ENCODE assay signal across 1 cellular context in the genomic region with DNA sequence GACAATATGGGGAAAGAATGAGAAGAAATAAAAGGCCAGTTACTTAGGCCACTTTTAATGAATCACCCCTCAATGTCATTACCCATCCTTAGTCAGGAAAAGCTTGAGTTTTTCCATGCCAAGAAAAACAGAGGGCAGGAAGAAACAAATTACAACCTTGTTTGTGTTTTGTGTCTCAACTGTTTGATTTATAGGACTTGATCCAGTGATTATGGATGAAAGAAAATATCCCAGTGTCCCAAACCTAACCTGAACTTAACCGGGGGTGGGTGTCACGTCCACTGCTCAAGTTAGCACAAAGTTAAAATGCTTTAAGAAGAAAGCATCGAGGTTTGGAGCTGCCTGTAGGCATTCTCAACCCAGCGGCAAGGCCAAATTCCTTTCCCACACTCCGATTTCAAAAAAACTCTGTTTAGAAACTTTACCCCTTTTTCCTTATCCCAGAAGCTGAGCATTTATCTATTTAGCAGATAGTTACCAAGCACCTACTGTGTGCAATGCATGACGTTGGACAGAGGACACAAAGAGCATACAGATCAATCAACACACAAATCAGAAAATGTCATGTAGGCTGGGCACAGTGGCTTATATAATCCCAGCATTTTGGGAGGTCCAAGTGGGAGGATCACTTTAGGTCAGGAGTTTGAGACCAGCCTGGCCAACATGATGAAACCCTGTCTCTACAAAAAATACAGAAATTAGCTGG.
A peak's percentile ranks its signal among the peaks of the same experiment; 100 is the strongest.
TF ChIP-seq lines count a peak whose summit lies in the region.

No MANE protein-coding gene starts in this region.

TF ChIP-seq in endothelial cell of umbilical vein, 7 proteins besides CTCF, POLR2A, EP300 and RAD21:
- TF ChIP-seq POLR2AphosphoS5 (IDR thresholded peaks at IDR 0.05; ENCODE audit: insufficient read depth, low read depth, low read length), result peak; percentile 91
- TF ChIP-seq, protein P1, sequence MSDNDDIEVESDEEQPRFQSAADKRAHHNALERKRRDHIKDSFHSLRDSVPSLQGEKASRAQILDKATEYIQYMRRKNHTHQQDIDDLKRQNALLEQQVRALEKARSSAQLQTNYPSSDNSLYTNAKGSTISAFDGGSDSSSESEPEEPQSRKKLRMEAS (IDR thresholded peaks at IDR 0.05; ENCODE audit: insufficient read depth, insufficient read length), result no peak
- TF ChIP-seq GATA2 (IDR thresholded peaks at IDR 0.05; ENCODE audit: insufficient read depth, insufficient read length, low read depth, low read length), result peak; percentile 85
- TF ChIP-seq JUN (IDR thresholded peaks at IDR 0.05; ENCODE audit: borderline replicate concordance, insufficient read depth, insufficient read length, low read depth), result peak; percentile 89
- TF ChIP-seq MYC (IDR thresholded peaks at IDR 0.05; ENCODE audit: low read depth, low read length), result no peak
- peak; percentile 82 for TF ChIP-seq FOS (IDR thresholded peaks at IDR 0.05; ENCODE audit: borderline replicate concordance, insufficient read depth, low read length)
